13 cellular contexts compared by ENCODE assay signal in genomic region chr11:76237041-76237649, GRCh38. TPM values are rescaled to one million over a fixed set of nuclear protein-coding genes. Genes with fewer than 3 reads are reported as not detected.
DNase-seq lines count a peak whose midpoint lies in the region; ATAC-seq and TF ChIP-seq lines count a peak whose summit lies in the region.
"Had no signal": no experiment of that assay in that cellular context is flagged by ENCODE, and none has a peak within 500 bp of the region (broad histone marks: within the 10 kb centered on the region; RNA-seq: fewer than 3 reads in every experiment).

No MANE protein-coding gene starts in this region.

- CTCF ChIA-PET in GM10248 (lab: Yijun Ruan, JAX): interaction anchor here (1.6 to 5.6 kb wide), 2 partner anchors 13 to 27 kb away, joined by 4 to 64 read pairs; no protein-coding TSS in a partner anchor

- H4K20me1 ChIP-seq in Loucy (ENCODE audit: insufficient read depth, low read length, poor library complexity, severe bottlenecking): no peaks in the 10 kb centered on the region

- no peaks in the 10 kb centered on the region for H3K9me3 ChIP-seq in Loucy (ENCODE audit: insufficient read depth, low read depth, low read length)
- H3K9me3 ChIP-seq: HAP-1, SK-N-SH, spleen had no signal

- no peak for DNase-seq in T-helper 2 cell treated with Interferon-gamma antibody and Interleukin-4, amounts not matched to agents 5 μg/mL and 100 μg/mL, for 36 hours (ENCODE audit: low spot score)
- DNase-seq in T-helper 2 cell (no peak), osteocyte (ENCODE audit: extremely low spot score, unreplicated experiment) (no peak), GM10248 (ENCODE audit: extremely low spot score) (no peak), NCI-H446 treated with DMSO at 0.1 percent for 48 hours (lab: John Stamatoyannopoulos, UW) (no peak)
- no peak for DNase-seq in central memory CD8-positive, alpha-beta T cell (ENCODE audit: low spot score in 2 of 2)
- DNase-seq: activated CD8-positive, alpha-beta memory T cell treated with anti-CD3 and anti-CD28 coated beads for 24 hours had no signal

- peaks cover 3% of the 10 kb centered on the region for H3F3A ChIP-seq in Loucy (ENCODE audit: low read depth)

- no peaks in the 10 kb centered on the region for H3K36me3 ChIP-seq in Loucy (ENCODE audit: insufficient read depth, low read length)
- H3K36me3 ChIP-seq: HAP-1, spleen had no signal

- no peak for TF ChIP-seq CTCF in Loucy (conservative IDR thresholded peaks at IDR 0.05; ENCODE audit: low read length)
- no peak for TF ChIP-seq CTCF in osteocyte (IDR thresholded peaks at IDR 0.05)
- no peak for TF ChIP-seq CTCF in GM10248 (IDR thresholded peaks at IDR 0.05; ENCODE audit: control extremely low read depth, extremely low read depth, low read depth, missing control alignments)

- POLR2A ChIA-PET in GM10248 (lab: Yijun Ruan, JAX): no interaction called here

- no peak overlapping the region for H3K27ac Mint-ChIP-seq in T-helper 2 cell treated with Interferon-gamma antibody and Interleukin-4, amounts not matched to agents 5 μg/mL and 100 μg/mL, for 36 hours
- H3K27ac Mint-ChIP-seq in central memory CD8-positive, alpha-beta T cell (ENCODE audit: low read depth): peak overlapping the region; percentile 99
- no peak overlapping the region for H3K27ac Mint-ChIP-seq in osteocyte (ENCODE audit: unreplicated experiment)

- H3K79me2 ChIP-seq in Loucy (ENCODE audit: insufficient read depth, low read length): no peaks in the 10 kb centered on the region

- H3K4me2 ChIP-seq in Loucy (ENCODE audit: low read depth, low read length, poor library complexity, severe bottlenecking): peak overlapping the region; percentile 89

- peaks cover 29% of the 10 kb centered on the region for H3K27me3 Mint-ChIP-seq in T-helper 2 cell treated with Interferon-gamma antibody and Interleukin-4, amounts not matched to agents 5 μg/mL and 100 μg/mL, for 36 hours (ENCODE audit: low read depth)
- H3K27me3 Mint-ChIP-seq in central memory CD8-positive, alpha-beta T cell: peaks cover 6% of the 10 kb centered on the region
- H3K27me3 Mint-ChIP-seq in osteocyte (ENCODE audit: unreplicated experiment): peaks cover 2% of the 10 kb centered on the region

- H3K4me1 ChIP-seq in Loucy (ENCODE audit: insufficient read depth, low read length, poor library complexity, severe bottlenecking): peaks cover 36% of the 10 kb centered on the region

- H3K4me3 Mint-ChIP-seq in T-helper 2 cell treated with Interferon-gamma antibody and Interleukin-4, amounts not matched to agents 5 μg/mL and 100 μg/mL, for 36 hours: peak overlapping the region; percentile 86
- H3K4me3 Mint-ChIP-seq in central memory CD8-positive, alpha-beta T cell: peak overlapping the region; percentile 92
- peak overlapping the region; percentile 98 for H3K4me3 Mint-ChIP-seq in osteocyte (ENCODE audit: unreplicated experiment)

- peak overlapping the region; percentile 99; the same call in 1 of the 2 replicates for H2AFZ ChIP-seq in Loucy (ENCODE audit: low read length)

- ATAC-seq in central memory CD8-positive, alpha-beta T cell (replicated peaks; ENCODE audit: extremely low read depth, poor library complexity, severe bottlenecking): no peak
- ATAC-seq in HG02970 (IDR thresholded peaks at IDR 0.05; ENCODE audit: low FRiP score, unreplicated experiment): no peak

- H3K9me2 ChIP-seq in Loucy (replicated peaks; ENCODE audit: low read depth, low read length): no peaks in the 10 kb centered on the region
- H3K9me2 ChIP-seq: SK-N-SH had no signal

- H3K4me3 ChIP-seq in Loucy (ENCODE audit: low read length, poor library complexity, severe bottlenecking): peak overlapping the region; percentile 93

- H3K4me1 Mint-ChIP-seq in T-helper 2 cell treated with Interferon-gamma antibody and Interleukin-4, amounts not matched to agents 5 μg/mL and 100 μg/mL, for 36 hours (ENCODE audit: low read depth): peaks cover 27% of the 10 kb centered on the region
- peaks cover 35% of the 10 kb centered on the region for H3K4me1 Mint-ChIP-seq in central memory CD8-positive, alpha-beta T cell
- H3K4me1 Mint-ChIP-seq in osteocyte (ENCODE audit: unreplicated experiment): peaks cover 22% of the 10 kb centered on the region

- H3K9me3 Mint-ChIP-seq in T-helper 2 cell treated with Interferon-gamma antibody and Interleukin-4, amounts not matched to agents 5 μg/mL and 100 μg/mL, for 36 hours: no peaks in the 10 kb centered on the region
- no peaks in the 10 kb centered on the region for H3K9me3 Mint-ChIP-seq in central memory CD8-positive, alpha-beta T cell
- H3K9me3 Mint-ChIP-seq in osteocyte (ENCODE audit: unreplicated experiment): no peaks in the 10 kb centered on the region

- no peaks in the 10 kb centered on the region for H3K36me3 Mint-ChIP-seq in T-helper 2 cell treated with Interferon-gamma antibody and Interleukin-4, amounts not matched to agents 5 μg/mL and 100 μg/mL, for 36 hours (ENCODE audit: low read depth)
- H3K36me3 Mint-ChIP-seq in central memory CD8-positive, alpha-beta T cell (ENCODE audit: insufficient read depth): peaks cover 34% of the 10 kb centered on the region
- no peaks in the 10 kb centered on the region for H3K36me3 Mint-ChIP-seq in osteocyte (ENCODE audit: unreplicated experiment)

- H3K9ac ChIP-seq in Loucy (ENCODE audit: low read depth, low read length, poor library complexity, severe bottlenecking): peak overlapping the region; percentile 76

- H3K27me3 ChIP-seq in Loucy (ENCODE audit: insufficient read depth, low read length, poor library complexity, severe bottlenecking): no peaks in the 10 kb centered on the region
- H3K27me3 ChIP-seq: spleen had no signal

RNA-seq across cellular contexts. Expression of gene WNT11, which starts 30.8 kb away (rescaled TPM):
- total RNA-seq in osteocyte: 3.2 and 4.1 TPM in 2 replicates
- total RNA-seq: LHCN-M2 had no signal
